9 cellular contexts compared by ENCODE assay signal in the genomic region with DNA sequence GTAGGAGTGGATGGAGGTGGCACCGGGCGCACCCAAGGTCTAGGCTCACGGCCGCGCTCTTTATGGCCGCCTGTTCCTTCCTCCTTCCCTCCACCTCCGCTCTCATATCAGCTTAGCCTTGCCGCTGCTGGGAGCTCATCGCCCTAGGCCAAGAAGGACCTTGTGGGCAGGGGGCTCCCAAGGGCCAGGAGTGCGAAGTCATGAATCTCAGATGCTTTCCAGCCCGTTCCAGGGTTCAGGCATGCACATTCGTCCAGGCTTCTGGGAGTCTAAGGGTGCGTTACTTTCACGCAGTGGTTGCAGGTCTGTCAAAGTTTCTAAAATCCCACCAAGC. TPM values are rescaled to one million over a fixed set of nuclear protein-coding genes. Genes with fewer than 3 reads are reported as not detected.
DNase-seq lines count a peak whose midpoint lies in the region; ATAC-seq and TF ChIP-seq lines count a peak whose summit lies in the region.
"Had no signal": no experiment of that assay in that cellular context is flagged by ENCODE, and none has a peak within 500 bp of the region (broad histone marks: within the 10 kb centered on the region; RNA-seq: fewer than 3 reads in every experiment).

No MANE protein-coding gene starts in this region.

- H3K4me3 Mint-ChIP-seq in neural crest cell: peak overlapping the region; percentile 72

- peak overlapping the region; percentile 81 for H2AK5ac ChIP-seq in IMR-90 (ENCODE audit: low read depth, low read length)

- POLR2A ChIA-PET in AG04450 (lab: Yijun Ruan, JAX): interaction anchor here (0.8 to 2.0 kb wide), 4 partner anchors 9 to 44 kb away, joined by 3 to 15 read pairs (median 8); a partner anchor contains a TSS
- POLR2A ChIA-PET in IMR-90 (lab: Charles Lee; ENCODE audit: unreplicated experiment): no interaction called here

- H3K9me3 Mint-ChIP-seq in neural crest cell: no peaks in the 10 kb centered on the region

- H3K4me2 ChIP-seq in IMR-90 (ENCODE audit: low read depth, low read length): peak overlapping the region; percentile 24; the same call in 1 of the 2 replicates

- no peak for TF ChIP-seq CTCF in AG04450 (IDR thresholded peaks at IDR 0.05; ENCODE audit: low read depth, low read length)
- no peak for TF ChIP-seq CTCF in IMR-90 (conservative IDR thresholded peaks at IDR 0.05; ENCODE audit: low read depth, low read length)
- no peak for TF ChIP-seq CTCF in epithelial cell of proximal tubule (conservative IDR thresholded peaks at IDR 0.05; ENCODE audit: low read depth, low read length)
- no peak for TF ChIP-seq CTCF in neural crest cell (conservative IDR thresholded peaks at IDR 0.05)

- peaks cover 5% of the 10 kb centered on the region; the same call in 1 of the 2 replicates for H3K36me3 ChIP-seq in IMR-90 (ENCODE audit: control insufficient read depth, insufficient read depth, low read length)

- peak overlapping the region; percentile 39; the same call in 1 of the 2 replicates for H3K4ac ChIP-seq in IMR-90 (ENCODE audit: low read depth, low read length)

- no peak for ATAC-seq in IMR-90 (ENCODE audit: low read depth)
- ATAC-seq in sciatic nerve: no peak

- H3K36me3 Mint-ChIP-seq in neural crest cell (ENCODE audit: low read depth): no peaks in the 10 kb centered on the region

- H3K27me3 Mint-ChIP-seq in neural crest cell (ENCODE audit: low read depth): peaks cover 51% of the 10 kb centered on the region

- H4K5ac ChIP-seq in IMR-90 (ENCODE audit: low read depth, low read length): no peak overlapping the region

- no peak overlapping the region for H3K27ac ChIP-seq in AG04450 (ENCODE audit: low read depth, low read length)
- no peak overlapping the region for H3K27ac ChIP-seq in IMR-90 (ENCODE audit: insufficient read depth, low read length)

- DNase-seq in AG04450 (ENCODE audit: low read depth, low spot score) (no peak), IMR-90 (no peak), epithelial cell of proximal tubule (ENCODE audit: low read depth) (no peak), neural crest cell (ENCODE audit: low read depth, low spot score) (no peak), NCI-H1694 (lab: John Stamatoyannopoulos, UW) (no peak), A172 (ENCODE audit: low spot score) (no peak), sciatic nerve (ENCODE audit: low spot score) (no peak)
- no peak for DNase-seq in activated CD8-positive, alpha-beta memory T cell treated with anti-CD3 and anti-CD28 coated beads, Interleukin-2, amount 50 U/mL, for 4 hours

- H4K8ac ChIP-seq in IMR-90 (ENCODE audit: low read depth in 2 of 2, low read length in 2 of 2): peak overlapping the region in 1 of 2 experiments; percentile 63; a peak in 2 of 4 replicates

- CTCF ChIA-PET in AG04450 (lab: Charles Lee) (interaction anchor here (0.6 to 7.0 kb wide), 6 partner anchors 9 to 146 kb away, joined by 4 to 133 read pairs (median 24); a partner anchor contains a TSS), IMR-90 (lab: Yijun Ruan, JAX) (interaction anchor here (0.6 to 3.7 kb wide), 3 partner anchors 44 to 128 kb away, joined by 3 to 21 read pairs (median 4); a partner anchor contains a TSS)

- H3K27me3 ChIP-seq in AG04450 (ENCODE audit: control insufficient read depth, insufficient read depth, low read length): peaks cover 21% of the 10 kb centered on the region
- peaks cover 23% of the 10 kb centered on the region for H3K27me3 ChIP-seq in IMR-90 (ENCODE audit: control insufficient read depth, insufficient read depth, low read length)

- no peak overlapping the region for H3K27ac Mint-ChIP-seq in neural crest cell (ENCODE audit: unreplicated experiment)

- BruUV-seq in IMR-90 (replicated peaks; lab: Mats Ljungman, UMichigan): no TSS peak

- dilution Hi-C loops in IMR-90 (cut with HindIII; ENCODE audit: low sequenced_read_pairs, unreplicated experiment): no loop called here

- H3K14ac ChIP-seq in IMR-90 (replicated peaks; ENCODE audit: low read depth, low read length): peak overlapping the region; percentile 27; the same call in 1 of the 2 replicates

- H3K9me1 ChIP-seq in IMR-90 (ENCODE audit: insufficient read depth, low read length): no peaks in the 10 kb centered on the region

- H3K56ac ChIP-seq in IMR-90 (ENCODE audit: extremely low read depth, insufficient read depth, low read length): no peak overlapping the region

- H3K9ac ChIP-seq in IMR-90 (ENCODE audit: low read depth, low read length): no peak overlapping the region

- H2BK20ac ChIP-seq in IMR-90 (ENCODE audit: low read depth, low read length): no peak overlapping the region

- no peaks in the 10 kb centered on the region for H3K79me1 ChIP-seq in IMR-90 (ENCODE audit: low read depth in 1 of 2, low read length in 2 of 2)

- peak overlapping the region; percentile 60 for H2AK9ac ChIP-seq in IMR-90 (replicated peaks; ENCODE audit: low read depth, low read length, poor library complexity)

- H2BK15ac ChIP-seq in IMR-90 (ENCODE audit: low read depth, low read length): no peak overlapping the region

- H3K4me3 ChIP-seq in AG04450 (ENCODE audit: low read depth, low read length) (peak overlapping the region; percentile 32), IMR-90 (ENCODE audit: insufficient read depth, low read depth, low read length) (no peak overlapping the region), epithelial cell of proximal tubule (ENCODE audit: low read depth, low read length) (peak overlapping the region; percentile 35)

- in situ Hi-C loops in IMR-90 (cut with MboI; ENCODE audit: low sequenced_read_pairs): loop anchor here (5.0 kb wide), 1 partner anchor 48 kb away; no protein-coding TSS in a partner anchor

- no peaks in the 10 kb centered on the region; the same call in 1 of the 2 replicates for H3K9me3 ChIP-seq in AG04450 (ENCODE audit: control insufficient read depth, insufficient read depth, low read length)
- H3K9me3 ChIP-seq in IMR-90 (ENCODE audit: control insufficient read depth, insufficient read depth, low read length): no peaks in the 10 kb centered on the region

- H3K4me1 ChIP-seq in IMR-90 (ENCODE audit: control insufficient read depth, insufficient read depth, low read length): peaks cover 10% of the 10 kb centered on the region

- H3K18ac ChIP-seq in IMR-90 (ENCODE audit: low read depth, low read length): no peak overlapping the region

- TF ChIP-seq RAD21 in IMR-90 (IDR thresholded peaks at IDR 0.05; ENCODE audit: low read length): no peak

- peaks cover 27% of the 10 kb centered on the region for H3K4me1 Mint-ChIP-seq in neural crest cell

- TF ChIP-seq POLR2A in IMR-90 (IDR thresholded peaks at IDR 0.05; ENCODE audit: low read depth, low read length): no peak

- H4K91ac ChIP-seq in IMR-90 (ENCODE audit: insufficient read depth, low read depth, low read length): no peak overlapping the region

- intact Hi-C loops in IMR-90 (cut with micrococcal nuclease): loop anchor here (5.0 kb wide), 1 partner anchor 113 kb away; no protein-coding TSS in a partner anchor
- intact Hi-C loops in sciatic nerve (cut with DNase I): no loop called here

- H4K20me1 ChIP-seq in IMR-90 (ENCODE audit: insufficient read depth, low read length): no peaks in the 10 kb centered on the region

- peak overlapping the region; percentile 75 for H3K23ac ChIP-seq in IMR-90 (ENCODE audit: low read depth, low read length)

- peak overlapping the region; percentile 97 for H2AFZ ChIP-seq in IMR-90 (replicated peaks; ENCODE audit: low read length, poor library complexity)

- no peak overlapping the region for H2BK5ac ChIP-seq in IMR-90 (ENCODE audit: low read depth, low read length, poor library complexity, severe bottlenecking)

- H2BK120ac ChIP-seq in IMR-90 (ENCODE audit: low read depth, low read length): no peak overlapping the region; the same call in 1 of the 2 replicates

- WGBS in IMR-90 (ENCODE audit: extremely low coverage in 2 of 2, insufficient read length in 1 of 2), 2 experiments: 40% methylated on average over 2 of the region's 14 CpGs; no CpG with 5 or more reads in 1 of the 2 experiments

TF ChIP-seq in IMR-90, 13 proteins besides CTCF, POLR2A, EP300 and RAD21 (continues in another document):
- TF ChIP-seq BHLHE40 (IDR thresholded peaks at IDR 0.05; ENCODE audit: low read depth, low read length): no peak

RNA-seq across cellular contexts. Expression of a gene that starts 4.1 kb away (rescaled TPM):
- not detected in 2 replicates for polyA plus RNA-seq in AG04450 (2011; rRNA removed)
- polyA minus RNA-seq in AG04450 (2011; rRNA and poly(A)+ RNA removed): not detected in 2 replicates
- not detected in 2 replicates for total RNA-seq in IMR-90 (2012; rRNA removed)
- not detected in 2 replicates for polyA plus RNA-seq in IMR-90 (2012; rRNA removed)
- not detected in 2 replicates for polyA plus RNA-seq in IMR-90 (2012; cell fraction: cytosol; rRNA removed)
- polyA plus RNA-seq in IMR-90 (2012; cell fraction: nucleus; rRNA removed; ENCODE audit: low replicate concordance): 0.15 TPM in 1 of 2 replicates, not detected in the other
- total RNA-seq in epithelial cell of proximal tubule: not detected in 2 replicates
- 0.49 TPM in 1 of 2 replicates, not detected in the other for total RNA-seq in neural crest cell
- not detected in 2 replicates for total RNA-seq in A172 (2014; rRNA removed; shearing (Covaris generic))
- total RNA-seq in sciatic nerve: not detected
- total RNA-seq: OCI-LY7 had no signal

RNA-seq across cellular contexts. Expression of a gene that starts 11.3 kb away (rescaled TPM):
- polyA plus RNA-seq in AG04450 (2011; rRNA removed) (8.9 and 13.2 TPM in 2 replicates), IMR-90 (2012; rRNA removed) (20.6 and 26.2 TPM in 2 replicates)
- polyA minus RNA-seq in AG04450 (2011; rRNA and poly(A)+ RNA removed): 7.3 and 17.3 TPM in 2 replicates
- total RNA-seq in IMR-90 (2012; rRNA removed) (25.6 and 32.3 TPM in 2 replicates), epithelial cell of proximal tubule (29.1 and 36.0 TPM in 2 replicates), neural crest cell (53.1 and 55.8 TPM in 2 replicates), sciatic nerve (7.6 TPM)
- 18.9 and 29.8 TPM in 2 replicates for polyA plus RNA-seq in IMR-90 (2012; cell fraction: cytosol; rRNA removed)
- polyA plus RNA-seq in IMR-90 (2012; cell fraction: nucleus; rRNA removed; ENCODE audit: low replicate concordance): 15.8 and 38.2 TPM in 2 replicates
- total RNA-seq in A172 (2014; rRNA removed; shearing (Covaris generic)): 8.8 and 11.4 TPM in 2 replicates

RNA-seq across cellular contexts. Expression of a gene that starts 25.1 kb away (rescaled TPM):
- 11.2 and 13.8 TPM in 2 replicates for polyA plus RNA-seq in AG04450 (2011; rRNA removed)
- 8.9 and 22.5 TPM in 2 replicates for polyA minus RNA-seq in AG04450 (2011; rRNA and poly(A)+ RNA removed)
- 18.5 and 20.3 TPM in 2 replicates for total RNA-seq in IMR-90 (2012; rRNA removed)
- polyA plus RNA-seq in IMR-90 (2012; rRNA removed): 31.3 and 31.5 TPM in 2 replicates
- 27.1 and 36.8 TPM in 2 replicates for polyA plus RNA-seq in IMR-90 (2012; cell fraction: cytosol; rRNA removed)
- 46.2 and 142 TPM in 2 replicates for polyA plus RNA-seq in IMR-90 (2012; cell fraction: nucleus; rRNA removed; ENCODE audit: low replicate concordance)
- total RNA-seq in epithelial cell of proximal tubule: 38.6 and 41.9 TPM in 2 replicates
- total RNA-seq in neural crest cell: 31.3 and 31.7 TPM in 2 replicates
- 22.4 and 30.5 TPM in 2 replicates for total RNA-seq in A172 (2014; rRNA removed; shearing (Covaris generic))
- total RNA-seq in sciatic nerve: 17.3 TPM

RNA-seq across cellular contexts. Expression of a gene that starts 30.2 kb away (rescaled TPM):
- polyA plus RNA-seq in AG04450 (2011; rRNA removed) (833 and 867 TPM in 2 replicates), IMR-90 (2012; rRNA removed) (354 and 391 TPM in 2 replicates)
- 654 and 673 TPM in 2 replicates for polyA minus RNA-seq in AG04450 (2011; rRNA and poly(A)+ RNA removed)
- total RNA-seq in IMR-90 (2012; rRNA removed) (464 and 593 TPM in 2 replicates), epithelial cell of proximal tubule (333 and 418 TPM in 2 replicates), neural crest cell (725 and 748 TPM in 2 replicates), sciatic nerve (315 TPM)
- polyA plus RNA-seq in IMR-90 (2012; cell fraction: cytosol; rRNA removed): 183 and 246 TPM in 2 replicates
- 89.0 and 188 TPM in 2 replicates for polyA plus RNA-seq in IMR-90 (2012; cell fraction: nucleus; rRNA removed; ENCODE audit: low replicate concordance)
- 161 and 170 TPM in 2 replicates for total RNA-seq in A172 (2014; rRNA removed; shearing (Covaris generic))
